20 cellular contexts compared by ENCODE assay signal in genomic region chr5:158127536-158127935, GRCh38.
"Had no signal": no experiment of that assay in that cellular context is flagged by ENCODE, and none has a peak within 500 bp of the region (broad histone marks: within the 10 kb centered on the region; RNA-seq: fewer than 3 reads in every experiment).

No MANE protein-coding gene starts in this region.

- DNase-seq: activated CD4-positive, alpha-beta memory T cell treated with anti-CD3 and anti-CD28 coated beads, Interleukin-2, amount 10 ng/mL, durations not matched to agents 7 days and 5 days; activated CD4-positive, alpha-beta T cell treated with anti-CD3 and anti-CD28 coated beads for 1 hour; activated CD4-positive, alpha-beta T cell treated with anti-CD3 and anti-CD28 coated beads, Interleukin-2, amount 10 ng/mL, durations not matched to agents 7 days and 5 days; activated gamma-delta T cell treated with Interleukin-2 at 50 U/mL for 16 hours; activated naive CD4-positive, alpha-beta T cell treated with anti-CD3 and anti-CD28 coated beads, Interleukin-2, amount 50 U/mL, for 16 hours; activated T-cell treated with anti-CD3 and anti-CD28 coated beads, Interleukin-2, amount 50 U/mL, for 4 hours; amniotic stem cell; central memory CD4-positive, alpha-beta T cell; head of caudate nucleus; hypothalamus; immature natural killer cell; kidney; naive thymus-derived CD4-positive, alpha-beta T cell; occipital lobe; spleen; stimulated activated naive CD4-positive, alpha-beta T cell had no signal

- H3K27ac ChIP-seq: parathyroid adenoma, right atrium auricular region, spleen, suprapubic skin, tibial nerve had no signal

- H3K9me3 ChIP-seq: right atrium auricular region, spleen, suprapubic skin, tibial nerve had no signal

- H3K36me3 ChIP-seq: right atrium auricular region, spleen, suprapubic skin, tibial nerve had no signal

- H3K27me3 ChIP-seq: right atrium auricular region, spleen, tibial nerve had no signal

- H3K4me3 ChIP-seq: right atrium auricular region, spleen, suprapubic skin, tibial nerve had no signal

- H3K4me1 ChIP-seq: parathyroid adenoma, right atrium auricular region, spleen, suprapubic skin, tibial nerve had no signal
